In genomic region chr5:131375351-131375750, GRCh38 we compare ENCODE assay signal across 11 cellular contexts.
DNase-seq lines count a peak whose midpoint lies in the region; ATAC-seq and TF ChIP-seq lines count a peak whose summit lies in the region.
"Had no signal": no experiment of that assay in that cellular context is flagged by ENCODE, and none has a peak within 500 bp of the region (broad histone marks: within the 10 kb centered on the region; RNA-seq: fewer than 3 reads in every experiment).

No MANE protein-coding gene starts in this region.

- CTCF ChIA-PET in activated B cell treated with CpG ODN at 0.5 μM for 24 hours (lab: Charles Lee): no interaction called here

- H3K9me3 Mint-ChIP-seq in activated B cell treated with CpG ODN at 0.5 μM for 24 hours: no peaks in the 10 kb centered on the region
- H3K9me3 Mint-ChIP-seq in natural killer cell: no peaks in the 10 kb centered on the region

- POLR2A ChIA-PET in activated B cell treated with CpG ODN at 0.5 μM for 24 hours (lab: Charles Lee): interaction anchor here (0.6 to 10.5 kb wide), 9 partner anchors 10 to 212 kb away, joined by 3 to 190 read pairs (median 4); partner anchors contain the start of genes CDC42SE2 and HINT1

- H3K4me3 Mint-ChIP-seq in activated B cell treated with CpG ODN at 0.5 μM for 24 hours (peak overlapping the region; percentile 70), natural killer cell (no peak overlapping the region)

- DNase-seq in activated B cell treated with CpG ODN at 0.5 μM for 24 hours (no peak), natural killer cell (no peak), HK-2 (ENCODE audit: unreplicated experiment) (no peak)
- no peak for DNase-seq in stimulated activated CD4-positive, alpha-beta T cell treated with anti-CD3 and anti-CD28 coated beads, Interleukin-2, amount 100 ng/mL, for 48 hours
- DNase-seq: activated effector memory CD4-positive, alpha-beta T cell treated with Interleukin-2 at 50 U/mL for 16 hours; DMS79 treated with DMSO at 0.1 percent for 48 hours; NCI-H526; small intestine had no signal

- H3K36me3 Mint-ChIP-seq in activated B cell treated with CpG ODN at 0.5 μM for 24 hours (ENCODE audit: low read depth) (peaks cover 22% of the 10 kb centered on the region), natural killer cell (no peaks in the 10 kb centered on the region)

- H3K4me1 Mint-ChIP-seq in activated B cell treated with CpG ODN at 0.5 μM for 24 hours (peaks cover 95% of the 10 kb centered on the region), natural killer cell (peaks cover 65 to 75% of the 10 kb centered on the region in 2 donors)

- H3K27ac Mint-ChIP-seq in activated B cell treated with CpG ODN at 0.5 μM for 24 hours (peak overlapping the region; percentile 82), natural killer cell (peak overlapping the region; percentile 89 to 95)

- TF ChIP-seq CTCF in activated B cell treated with CpG ODN at 0.5 μM for 24 hours (IDR thresholded peaks at IDR 0.05) (no peak), natural killer cell (IDR thresholded peaks at IDR 0.05) (no peak)

- ATAC-seq in GM18867 (IDR thresholded peaks at IDR 0.05; ENCODE audit: unreplicated experiment): peak; percentile 37
- ATAC-seq in GM21786 (IDR thresholded peaks at IDR 0.05; ENCODE audit: unreplicated experiment): peak; percentile 29
- ATAC-seq in activated B cell treated with CpG ODN at 0.5 μM for 24 hours (ENCODE audit: low read depth): no peak
- peak in 1 of 3 donors; percentile 19 for ATAC-seq in natural killer cell
- ATAC-seq in GM21423 (IDR thresholded peaks at IDR 0.05; ENCODE audit: unreplicated experiment): no peak

- H3K27me3 Mint-ChIP-seq in activated B cell treated with CpG ODN at 0.5 μM for 24 hours: no peaks in the 10 kb centered on the region
- H3K27me3 Mint-ChIP-seq in natural killer cell (ENCODE audit: low read depth in 2 of 2): no peaks in the 10 kb centered on the region

- intact Hi-C loops in activated B cell treated with CpG ODN at 0.5 μM for 24 hours (cut with micrococcal nuclease): loop anchor here (1.0 kb wide), 1 partner anchor 11 kb away; no protein-coding TSS in a partner anchor
- intact Hi-C loops in natural killer cell (cut with micrococcal nuclease): loop anchor here (10.0 kb wide), 1 partner anchor 51 kb away; no protein-coding TSS in a partner anchor

Comparison
In these comparisons a context has a peak if more than half of its experiments do, and no peak if none do; other contexts are left out.
1. ATAC-seq: peak in GM18867 (single experiment) and GM21786 (single experiment); none in activated B cell treated with CpG ODN at 0.5 μM for 24 hours (single experiment) and GM21423 (single experiment).